In genomic region chr21:33301632-33302002, GRCh38 we compare ENCODE assay signal across 9 cellular contexts. TPM values are rescaled to one million over a fixed set of nuclear protein-coding genes. Genes with fewer than 3 reads are reported as not detected.
DNase-seq lines count a peak whose midpoint lies in the region; ATAC-seq and TF ChIP-seq lines count a peak whose summit lies in the region.
"Had no signal": no experiment of that assay in that cellular context is flagged by ENCODE, and none has a peak within 500 bp of the region (broad histone marks: within the 10 kb centered on the region; RNA-seq: fewer than 3 reads in every experiment).

No MANE protein-coding gene starts in this region.

- 0 out of 2 replicates have a peak overlapping the region, but pooled peaks have one; percentile 33 for H3K9ac ChIP-seq in SU-DHL-6 (ENCODE audit: low read length)

- H3K36me3 ChIP-seq in CD8-positive, alpha-beta memory T cell (ENCODE audit: insufficient read depth, low read length): no peaks in the 10 kb centered on the region
- H3K36me3 ChIP-seq in SU-DHL-6 (ENCODE audit: low read length): no peaks in the 10 kb centered on the region

- H3K9me3 ChIP-seq in CD8-positive, alpha-beta memory T cell (ENCODE audit: low read length): no peaks in the 10 kb centered on the region
- no peaks in the 10 kb centered on the region for H3K9me3 ChIP-seq in SU-DHL-6 (ENCODE audit: insufficient read depth, low read length)

- no peaks in the 10 kb centered on the region for H3K9me3 Mint-ChIP-seq in CD8-positive, alpha-beta memory T cell
- no peaks in the 10 kb centered on the region for H3K9me3 Mint-ChIP-seq in stimulated activated memory B cell treated with anti-CD40 and anti-IgM and Interleukin-4, amounts not matched to agents 10 μg/mL and 1 μg/mL and 100 μg/mL, for 72 hours
- H3K9me3 Mint-ChIP-seq: endodermal cell had no signal

- H3K36me3 Mint-ChIP-seq in CD8-positive, alpha-beta memory T cell: peaks cover 0 to 12% (median 3%) of the 10 kb centered on the region in 3 donors
- peaks cover under 1% of the 10 kb centered on the region for H3K36me3 Mint-ChIP-seq in stimulated activated memory B cell treated with anti-CD40 and anti-IgM and Interleukin-4, amounts not matched to agents 10 μg/mL and 1 μg/mL and 100 μg/mL, for 72 hours

- no peaks in the 10 kb centered on the region for H3K27me3 Mint-ChIP-seq in CD8-positive, alpha-beta memory T cell
- H3K27me3 Mint-ChIP-seq in stimulated activated memory B cell treated with anti-CD40 and anti-IgM and Interleukin-4, amounts not matched to agents 10 μg/mL and 1 μg/mL and 100 μg/mL, for 72 hours: no peaks in the 10 kb centered on the region

- no peak overlapping the region for H3K4me3 ChIP-seq in CD8-positive, alpha-beta memory T cell (ENCODE audit: low read length)
- peak overlapping the region; percentile 16 for H3K4me3 ChIP-seq in SU-DHL-6 (ENCODE audit: insufficient read depth, low read length, poor library complexity, severe bottlenecking)

- H3K4me2 ChIP-seq in SU-DHL-6 (ENCODE audit: low read depth, low read length, poor library complexity, severe bottlenecking): peak overlapping the region; percentile 48

- no peaks in the 10 kb centered on the region for H3K27me3 ChIP-seq in CD8-positive, alpha-beta memory T cell (ENCODE audit: insufficient read depth, low read length, poor library complexity, severe bottlenecking)
- H3K27me3 ChIP-seq in SU-DHL-6 (ENCODE audit: low read length) (no peaks in the 10 kb centered on the region), layer of hippocampus (ENCODE audit: control insufficient read depth, insufficient read depth, low read length) (no peaks in the 10 kb centered on the region)

- H3K79me2 ChIP-seq in SU-DHL-6 (ENCODE audit: insufficient read depth, low read length): no peaks in the 10 kb centered on the region

- no peak for ATAC-seq in stimulated activated memory B cell treated with anti-CD40 and anti-IgM and Interleukin-4, amounts not matched to agents 10 μg/mL and 1 μg/mL and 100 μg/mL, for 72 hours

- H3K27ac Mint-ChIP-seq in CD8-positive, alpha-beta memory T cell: peak overlapping the region in 4 of 8 donors; percentile 12 to 75 (median 68)
- peak overlapping the region; percentile 83 for H3K27ac Mint-ChIP-seq in stimulated activated memory B cell treated with anti-CD40 and anti-IgM and Interleukin-4, amounts not matched to agents 10 μg/mL and 1 μg/mL and 100 μg/mL, for 72 hours
- H3K27ac Mint-ChIP-seq: endodermal cell had no signal

- CTCF ChIA-PET in CD8-positive, alpha-beta memory T cell (lab: Charles Lee): interaction anchor here (1.0 kb wide), 1 partner anchor 102 kb away, joined by 3 read pairs; no protein-coding TSS in a partner anchor

- H3K4me1 ChIP-seq in CD8-positive, alpha-beta memory T cell (ENCODE audit: insufficient read depth, low read length): peaks cover 33% of the 10 kb centered on the region

- no peak for TF ChIP-seq CTCF in SU-DHL-6 (IDR thresholded peaks at IDR 0.05; ENCODE audit: insufficient read depth, low read length, poor library complexity, severe bottlenecking)

- peak overlapping the region; percentile 43 for H3K27ac ChIP-seq in CD8-positive, alpha-beta memory T cell (ENCODE audit: low read depth, low read length)
- H3K27ac ChIP-seq in SU-DHL-6 (ENCODE audit: low read depth, low read length): peak overlapping the region; percentile 69
- H3K27ac ChIP-seq in layer of hippocampus (ENCODE audit: low read depth, low read length): peak overlapping the region; percentile 58

- H3K4me1 Mint-ChIP-seq in CD8-positive, alpha-beta memory T cell: peaks cover 29 to 35% (median 32%) of the 10 kb centered on the region in 3 donors
- peaks cover 57% of the 10 kb centered on the region for H3K4me1 Mint-ChIP-seq in stimulated activated memory B cell treated with anti-CD40 and anti-IgM and Interleukin-4, amounts not matched to agents 10 μg/mL and 1 μg/mL and 100 μg/mL, for 72 hours

- peak overlapping the region in 1 of 7 donors; percentile 44 for H3K4me3 Mint-ChIP-seq in CD8-positive, alpha-beta memory T cell
- no peak overlapping the region for H3K4me3 Mint-ChIP-seq in stimulated activated memory B cell treated with anti-CD40 and anti-IgM and Interleukin-4, amounts not matched to agents 10 μg/mL and 1 μg/mL and 100 μg/mL, for 72 hours
- H3K4me3 Mint-ChIP-seq: endodermal cell had no signal

- DNase-seq in CD8-positive, alpha-beta memory T cell: no peak
- DNase-seq in NOMO-1 treated with DMSO at 0.1 percent for 48 hours (lab: John Stamatoyannopoulos, UW; ENCODE audit: unreplicated experiment) (no peak), MV-4-11 (lab: John Stamatoyannopoulos, UW) (no peak), RPMI8226 (no peak)
- DNase-seq: DMS 273 treated with DMSO at 0.1 percent for 48 hours, endodermal cell had no signal

- POLR2A ChIA-PET in CD8-positive, alpha-beta memory T cell (lab: Charles Lee): no interaction called here

- no peaks in the 10 kb centered on the region for H4K20me1 ChIP-seq in SU-DHL-6 (ENCODE audit: low read depth, low read length)

- H3F3A ChIP-seq in SU-DHL-6 (ENCODE audit: insufficient read depth): peaks cover 13% of the 10 kb centered on the region

- peak overlapping the region; percentile 60 for H2AFZ ChIP-seq in SU-DHL-6 (ENCODE audit: low read depth, low read length, severe bottlenecking)

- no peaks in the 10 kb centered on the region for H3K9me2 ChIP-seq in SU-DHL-6 (replicated peaks; ENCODE audit: insufficient read depth, low read length)

RNA-seq across cellular contexts. Expression of gene IFNAR1, which starts 23.2 kb away (rescaled TPM):
- 10 to 100 TPM; 31.6 to 34.1 TPM for total RNA-seq in CD8-positive, alpha-beta memory T cell
- polyA plus RNA-seq in CD8-positive, alpha-beta memory T cell: 54.6 TPM

RNA-seq across cellular contexts. Expression of gene IL10RB, which starts 35.5 kb away (rescaled TPM):
- total RNA-seq in CD8-positive, alpha-beta memory T cell: 10 to 100 TPM; 23.4 to 25.3 TPM
- polyA plus RNA-seq in CD8-positive, alpha-beta memory T cell: 51.4 TPM
